Comparison of ENCODE assay signal across 24 cellular contexts in genomic region chr11:69314555-69314954, GRCh38. TPM values are rescaled to one million over a fixed set of nuclear protein-coding genes. Genes with fewer than 3 reads are reported as not detected.
DNase-seq lines count a peak whose midpoint lies in the region; ATAC-seq and TF ChIP-seq lines count a peak whose summit lies in the region.
"Had no signal": no experiment of that assay in that cellular context is flagged by ENCODE, and none has a peak within 500 bp of the region (broad histone marks: within the 10 kb centered on the region; RNA-seq: fewer than 3 reads in every experiment).

No MANE protein-coding gene starts in this region.

- no peaks in the 10 kb centered on the region for H3K27me3 ChIP-seq in SK-N-SH (ENCODE audit: insufficient read depth)
- no peaks in the 10 kb centered on the region for H3K27me3 ChIP-seq in A673 (replicated peaks; ENCODE audit: insufficient read depth, low read depth, low read length, poor library complexity)
- no peaks in the 10 kb centered on the region for H3K27me3 ChIP-seq in IMR-90 (ENCODE audit: control insufficient read depth, insufficient read depth, low read length)
- no peaks in the 10 kb centered on the region for H3K27me3 ChIP-seq in mesenchymal stem cell (ENCODE audit: control insufficient read depth in 1 of 2, insufficient read depth in 1 of 2, low read length in 2 of 2)
- H3K27me3 ChIP-seq: BE2C, BLaER1 had no signal

- H4K8ac ChIP-seq in IMR-90 (ENCODE audit: low read depth in 2 of 2, low read length in 2 of 2) = no peak overlapping the region
- no peak overlapping the region for H4K8ac ChIP-seq in mesenchymal stem cell (ENCODE audit: low read length)

- no peaks in the 10 kb centered on the region for H3K36me3 ChIP-seq in SK-N-SH (replicated peaks in 1 of 2; ENCODE audit: control insufficient read depth in 1 of 2, insufficient read depth in 2 of 2, low read length in 1 of 2)
- H3K36me3 ChIP-seq in A673 (ENCODE audit: insufficient read depth, low read length, poor library complexity, severe bottlenecking) = peaks cover 41% of the 10 kb centered on the region
- H3K36me3 ChIP-seq in IMR-90 (ENCODE audit: control insufficient read depth, insufficient read depth, low read length) = no peaks in the 10 kb centered on the region
- H3K36me3 ChIP-seq in mesenchymal stem cell (ENCODE audit: control insufficient read depth in 1 of 2, insufficient read depth in 2 of 2, low read depth in 1 of 2, low read length in 2 of 2) = peaks cover 3 to 10% of the 10 kb centered on the region in 2 experiments
- H3K36me3 ChIP-seq: BE2C, BLaER1 had no signal

- H2BK12ac ChIP-seq in mesenchymal stem cell (ENCODE audit: low read length in 2 of 2) = no peak overlapping the region

- H2AK9ac ChIP-seq in IMR-90 (replicated peaks; ENCODE audit: low read depth, low read length, poor library complexity) = no peak overlapping the region

- no peak overlapping the region for H2BK5ac ChIP-seq in IMR-90 (ENCODE audit: low read depth, low read length, poor library complexity, severe bottlenecking)
- no peak overlapping the region for H2BK5ac ChIP-seq in mesenchymal stem cell (ENCODE audit: low read depth, low read length, poor library complexity, severe bottlenecking)

- TF ChIP-seq POLR2A in IMR-90 (IDR thresholded peaks at IDR 0.05; ENCODE audit: low read depth, low read length) = no peak

- H4K91ac ChIP-seq in IMR-90 (ENCODE audit: insufficient read depth, low read depth, low read length) (no peak overlapping the region), mesenchymal stem cell (ENCODE audit: low read length) (no peak overlapping the region)

- H2BK15ac ChIP-seq in IMR-90 (ENCODE audit: low read depth, low read length) = no peak overlapping the region
- no peak overlapping the region for H2BK15ac ChIP-seq in mesenchymal stem cell (ENCODE audit: low read depth, poor library complexity, severe bottlenecking)

- H2AK5ac ChIP-seq in IMR-90 (ENCODE audit: low read depth, low read length) (no peak overlapping the region), mesenchymal stem cell (ENCODE audit: low read length, severe bottlenecking) (peak overlapping the region; percentile 23)

- H3F3A ChIP-seq in SK-N-SH (replicated peaks; ENCODE audit: insufficient read depth) = peaks cover 25% of the 10 kb centered on the region

- H4K5ac ChIP-seq in IMR-90 (ENCODE audit: low read depth, low read length) = no peak overlapping the region

- CTCF ChIA-PET in SK-N-SH (lab: Yijun Ruan, JAX) (no interaction called here), A673 (lab: Charles Lee) (no interaction called here), IMR-90 (lab: Yijun Ruan, JAX) (no interaction called here)

- no peak overlapping the region for H3K27ac ChIP-seq in SK-N-SH (ENCODE audit: low read depth in 2 of 2, low read length in 1 of 2)
- peak overlapping the region; percentile 32 for H3K27ac ChIP-seq in A673 (ENCODE audit: low read depth, low read length, poor library complexity, severe bottlenecking)
- no peak overlapping the region for H3K27ac ChIP-seq in IMR-90 (ENCODE audit: insufficient read depth, low read length)
- H3K27ac ChIP-seq in mesenchymal stem cell (ENCODE audit: low read length, poor library complexity, severe bottlenecking) = no peak overlapping the region
- H3K27ac ChIP-seq: 22Rv1, A549, BLaER1 had no signal

- H3K9me1 ChIP-seq in IMR-90 (ENCODE audit: insufficient read depth, low read length) = peaks cover 33% of the 10 kb centered on the region

- H4K20me1 ChIP-seq in SK-N-SH (ENCODE audit: insufficient read depth) = no peaks in the 10 kb centered on the region
- no peaks in the 10 kb centered on the region for H4K20me1 ChIP-seq in IMR-90 (ENCODE audit: insufficient read depth, low read length)
- H4K20me1 ChIP-seq: BLaER1 had no signal

- H2AFZ ChIP-seq in SK-N-SH (ENCODE audit: low read depth) (no peak overlapping the region), IMR-90 (replicated peaks; ENCODE audit: low read length, poor library complexity) (no peak overlapping the region), mesenchymal stem cell (ENCODE audit: low read depth, low read length) (no peak overlapping the region)

- POLR2A ChIA-PET in SK-N-SH (lab: Yijun Ruan, JAX) (no interaction called here), A673 (lab: Charles Lee; ENCODE audit: low non-redundant PET) (no interaction called here), IMR-90 (lab: Charles Lee; ENCODE audit: unreplicated experiment) (no interaction called here)

- H3K4me3 ChIP-seq in SK-N-SH (ENCODE audit: low read depth in 2 of 2, low read length in 1 of 2) (no peak overlapping the region), A673 (ENCODE audit: low read depth, low read length, poor library complexity, severe bottlenecking) (no peak overlapping the region), IMR-90 (ENCODE audit: insufficient read depth, low read depth, low read length) (no peak overlapping the region), mesenchymal stem cell (ENCODE audit: insufficient read depth in 1 of 2, low read depth in 1 of 2, low read length in 2 of 2) (no peak overlapping the region)
- H3K4me3 ChIP-seq: A549, BLaER1, GM12878 had no signal

- intact Hi-C loops in A673 (cut with micrococcal nuclease; ENCODE audit: unreplicated experiment) (loop anchor here (5.0 kb wide), 1 partner anchor 323 kb away; no protein-coding TSS in a partner anchor), IMR-90 (cut with micrococcal nuclease) (no loop called here)

- H3K4me2 ChIP-seq in SK-N-SH (no peak overlapping the region), IMR-90 (ENCODE audit: low read depth, low read length) (no peak overlapping the region), mesenchymal stem cell (ENCODE audit: low read length, poor library complexity, severe bottlenecking) (no peak overlapping the region)
- H3K4me2 ChIP-seq: A549, BLaER1 had no signal

- H3K9ac ChIP-seq in SK-N-SH (no peak overlapping the region), IMR-90 (ENCODE audit: low read depth, low read length) (no peak overlapping the region), mesenchymal stem cell (ENCODE audit: low read length) (no peak overlapping the region)
- H3K9ac ChIP-seq: BLaER1 had no signal

- H3K9me2 ChIP-seq in SK-N-SH = no peaks in the 10 kb centered on the region

- H3K18ac ChIP-seq in IMR-90 (ENCODE audit: low read depth, low read length) (no peak overlapping the region), mesenchymal stem cell (ENCODE audit: low read depth in 1 of 2, low read length in 2 of 2) (peak overlapping the region in 1 of 2 experiments; percentile 11)

- peaks cover 9 to 71% of the 10 kb centered on the region in 2 experiments; a peak in 3 of 4 replicates for H3K79me1 ChIP-seq in IMR-90 (ENCODE audit: low read depth in 1 of 2, low read length in 2 of 2)
- no peaks in the 10 kb centered on the region for H3K79me1 ChIP-seq in mesenchymal stem cell (replicated peaks; ENCODE audit: low read length, poor library complexity, severe bottlenecking)

- no peak for ATAC-seq in SK-N-SH treated with all-trans-retinoic acid at 6 μM for 48 hours
- no peak for ATAC-seq in IMR-90 (ENCODE audit: low read depth)
- ATAC-seq: A549, GM12878 had no signal

- H3K14ac ChIP-seq in IMR-90 (replicated peaks; ENCODE audit: low read depth, low read length) = no peak overlapping the region
- H3K14ac ChIP-seq in mesenchymal stem cell (ENCODE audit: low read length in 2 of 2) = no peak overlapping the region

- TF ChIP-seq RAD21 in SK-N-SH (IDR thresholded peaks at IDR 0.05; ENCODE audit: low read length) (no peak), IMR-90 (IDR thresholded peaks at IDR 0.05; ENCODE audit: low read length) (no peak)

- no peak for TF ChIP-seq CTCF in SK-N-SH (IDR thresholded peaks at IDR 0.05)
- TF ChIP-seq CTCF in A673 (conservative IDR thresholded peaks at IDR 0.05; ENCODE audit: low read depth, low read length) = no peak
- no peak for TF ChIP-seq CTCF in IMR-90 (conservative IDR thresholded peaks at IDR 0.05; ENCODE audit: low read depth, low read length)

- no peak overlapping the region for H3K23ac ChIP-seq in IMR-90 (ENCODE audit: low read depth, low read length)
- no peak overlapping the region for H3K23ac ChIP-seq in mesenchymal stem cell (ENCODE audit: low read length in 2 of 2)

- in situ Hi-C loops in IMR-90 (cut with MboI; ENCODE audit: low sequenced_read_pairs) = no loop called here

- no peak for TF ChIP-seq EP300 in SK-N-SH (IDR thresholded peaks at IDR 0.05; ENCODE audit: borderline replicate concordance in 1 of 2, low read depth in 1 of 2, low read length in 1 of 2)

- dilution Hi-C loops in IMR-90 (cut with HindIII; ENCODE audit: low sequenced_read_pairs, unreplicated experiment) = no loop called here

- H3K9me3 ChIP-seq in SK-N-SH (no peaks in the 10 kb centered on the region), A673 (ENCODE audit: low read depth, low read length, poor library complexity, severe bottlenecking) (no peaks in the 10 kb centered on the region), IMR-90 (ENCODE audit: control insufficient read depth, insufficient read depth, low read length) (no peaks in the 10 kb centered on the region), mesenchymal stem cell (ENCODE audit: control insufficient read depth, low read length) (no peaks in the 10 kb centered on the region)
- H3K9me3 ChIP-seq: BE2C had no signal

- H3K4me1 ChIP-seq in SK-N-SH (ENCODE audit: control insufficient read depth in 1 of 2, insufficient read depth in 2 of 2, low read depth in 1 of 2, low read length in 1 of 2) (peaks cover 0 to 54% of the 10 kb centered on the region in 2 experiments; a peak in 2 of 4 replicates), A673 (ENCODE audit: insufficient read depth, low read length, poor library complexity, severe bottlenecking) (peaks cover 77% of the 10 kb centered on the region), IMR-90 (ENCODE audit: control insufficient read depth, insufficient read depth, low read length) (peaks cover 14% of the 10 kb centered on the region), mesenchymal stem cell (ENCODE audit: control insufficient read depth, insufficient read depth, low read depth, low read length) (peaks cover 16% of the 10 kb centered on the region)
- H3K4me1 ChIP-seq: BE2C had no signal

- no peak overlapping the region; the same call in 1 of the 2 replicates for H2BK120ac ChIP-seq in IMR-90 (ENCODE audit: low read depth, low read length)
- no peak overlapping the region for H2BK120ac ChIP-seq in mesenchymal stem cell (ENCODE audit: low read depth, low read length)

- DNase-seq in SK-N-SH (no peak), A673 (ENCODE audit: low spot score) (no peak), IMR-90 (no peak), mesenchymal stem cell (no peak), activated T-cell treated with anti-CD3 and anti-CD28 coated beads for 4 hours (no peak)
- no peak for DNase-seq in activated CD4-positive, CD25-positive, alpha-beta regulatory T cell treated with anti-CD3 and anti-CD28 coated beads, Interleukin-2, amount 50 U/mL, for 72 hours
- DNase-seq: ACHN; BE2C; C1 segment of cervical spinal cord; CD4-positive, alpha-beta memory T cell; CD4-positive, CD25-positive, alpha-beta regulatory T cell; CD8-positive, alpha-beta memory T cell; COR-L47; DMS 273 treated with DMSO at 0.1 percent for 48 hours; DMS153; DMS53; DMS79; DND-41 had no signal

- H3K56ac ChIP-seq in IMR-90 (ENCODE audit: extremely low read depth, insufficient read depth, low read length) = no peak overlapping the region

- H3K4ac ChIP-seq in IMR-90 (ENCODE audit: low read depth, low read length) = no peak overlapping the region
- H3K4ac ChIP-seq in mesenchymal stem cell (ENCODE audit: low read depth in 1 of 2, low read length in 2 of 2) = no peak overlapping the region

- H3K79me2 ChIP-seq in SK-N-SH (ENCODE audit: insufficient read depth) = peaks cover 7% of the 10 kb centered on the region; the same call in 1 of the 2 replicates

- peak overlapping the region; percentile 3; the same call in 1 of the 2 replicates for H2BK20ac ChIP-seq in IMR-90 (ENCODE audit: low read depth, low read length)

- BruUV-seq in A673 (replicated peaks; lab: Mats Ljungman, UMichigan) = no TSS peak
- BruUV-seq in IMR-90 (replicated peaks; lab: Mats Ljungman, UMichigan) = no TSS peak

RNA-seq across cellular contexts. Expression of gene MYEOV, which starts 20.6 kb away (rescaled TPM):
- polyA plus RNA-seq in SK-N-SH (2012; rRNA removed) = 3.0 and 3.6 TPM in 2 replicates
- 1.4 and 1.6 TPM in 2 replicates for polyA plus RNA-seq in SK-N-SH (2012; cell fraction: cytosol; rRNA removed)
- polyA plus RNA-seq in SK-N-SH (2012; cell fraction: nucleus; rRNA removed) = 7.8 and 9.9 TPM in 2 replicates
- 174 and 192 TPM in 2 replicates for total RNA-seq in A673 (2021)
- 6.1 and 6.8 TPM in 2 replicates for total RNA-seq in IMR-90 (2012; rRNA removed)
- polyA plus RNA-seq in IMR-90 (2012; rRNA removed) = 5.8 and 12.5 TPM in 2 replicates
- polyA plus RNA-seq in IMR-90 (2012; cell fraction: cytosol; rRNA removed) = 3.3 and 5.6 TPM in 2 replicates
- 7.1 and 13.0 TPM in 2 replicates for polyA plus RNA-seq in IMR-90 (2012; cell fraction: nucleus; rRNA removed; ENCODE audit: low replicate concordance)
- polyA plus RNA-seq in mesenchymal stem cell (2013, experiment 1 of 2) = 2.5 TPM
- polyA plus RNA-seq in mesenchymal stem cell (2013, experiment 2 of 2) = 4.8 TPM
- total RNA-seq: CD4-positive, alpha-beta memory T cell had no signal
- polyA plus RNA-seq: CD14-positive monocyte; CD4-positive, alpha-beta memory T cell; CD4-positive, CD25-positive, alpha-beta regulatory T cell; CD8-positive, alpha-beta memory T cell had no signal

Comparison
In these comparisons a context has a peak if more than half of its experiments do, and no peak if none do; other contexts are left out.
1. RNA of gene MYEOV, which starts 20.6 kb away (total RNA-seq): 174 to 192 TPM in A673; 6.1 to 6.8 TPM in IMR-90; every median in the first group is over 10 times any median in the second.